1 cellular context compared by ENCODE assay signal in the genomic region with DNA sequence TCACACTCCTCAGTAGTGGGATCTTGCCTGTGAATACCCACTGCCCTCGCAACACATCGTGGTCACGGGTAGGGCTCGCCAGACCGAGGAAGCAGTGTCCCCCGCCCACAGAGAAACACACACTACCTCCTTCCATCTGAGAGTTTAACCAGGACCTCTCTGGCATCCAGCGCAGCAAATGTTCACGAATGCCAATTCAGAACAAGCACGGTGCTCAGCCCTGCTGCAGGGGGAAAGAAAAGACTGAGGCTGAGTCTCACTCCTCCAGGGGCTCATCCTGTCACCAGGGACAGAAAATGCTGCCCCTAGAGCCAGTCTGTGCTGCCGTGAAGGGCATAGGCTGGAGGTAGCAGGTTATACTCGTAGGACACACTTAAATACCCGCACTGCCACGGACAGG.
TF ChIP-seq lines count a peak whose summit lies in the region.

No MANE protein-coding gene starts in this region.

TF ChIP-seq in WTC11, 78 proteins besides CTCF, POLR2A, EP300 and RAD21 (continued from another document):
- no peak for TF ChIP-seq HMGA2 (CRISPR knock-in tag; IDR thresholded peaks at IDR 0.05)
- no peak for TF ChIP-seq NR3C1 (CRISPR knock-in tag; conservative IDR thresholded peaks at IDR 0.05; ENCODE audit: low read depth)
- no peak for TF ChIP-seq MXD4 (CRISPR knock-in tag; IDR thresholded peaks at IDR 0.05; ENCODE audit: borderline replicate concordance)
- TF ChIP-seq, protein P1, sequence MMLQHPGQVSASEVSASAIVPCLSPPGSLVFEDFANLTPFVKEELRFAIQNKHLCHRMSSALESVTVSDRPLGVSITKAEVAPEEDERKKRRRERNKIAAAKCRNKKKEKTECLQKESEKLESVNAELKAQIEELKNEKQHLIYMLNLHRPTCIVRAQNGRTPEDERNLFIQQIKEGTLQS (CRISPR knock-in tag; conservative IDR thresholded peaks at IDR 0.05) = no peak
- no peak for TF ChIP-seq SMAD4 (CRISPR knock-in tag; IDR thresholded peaks at IDR 0.05)
- TF ChIP-seq, protein P2, sequence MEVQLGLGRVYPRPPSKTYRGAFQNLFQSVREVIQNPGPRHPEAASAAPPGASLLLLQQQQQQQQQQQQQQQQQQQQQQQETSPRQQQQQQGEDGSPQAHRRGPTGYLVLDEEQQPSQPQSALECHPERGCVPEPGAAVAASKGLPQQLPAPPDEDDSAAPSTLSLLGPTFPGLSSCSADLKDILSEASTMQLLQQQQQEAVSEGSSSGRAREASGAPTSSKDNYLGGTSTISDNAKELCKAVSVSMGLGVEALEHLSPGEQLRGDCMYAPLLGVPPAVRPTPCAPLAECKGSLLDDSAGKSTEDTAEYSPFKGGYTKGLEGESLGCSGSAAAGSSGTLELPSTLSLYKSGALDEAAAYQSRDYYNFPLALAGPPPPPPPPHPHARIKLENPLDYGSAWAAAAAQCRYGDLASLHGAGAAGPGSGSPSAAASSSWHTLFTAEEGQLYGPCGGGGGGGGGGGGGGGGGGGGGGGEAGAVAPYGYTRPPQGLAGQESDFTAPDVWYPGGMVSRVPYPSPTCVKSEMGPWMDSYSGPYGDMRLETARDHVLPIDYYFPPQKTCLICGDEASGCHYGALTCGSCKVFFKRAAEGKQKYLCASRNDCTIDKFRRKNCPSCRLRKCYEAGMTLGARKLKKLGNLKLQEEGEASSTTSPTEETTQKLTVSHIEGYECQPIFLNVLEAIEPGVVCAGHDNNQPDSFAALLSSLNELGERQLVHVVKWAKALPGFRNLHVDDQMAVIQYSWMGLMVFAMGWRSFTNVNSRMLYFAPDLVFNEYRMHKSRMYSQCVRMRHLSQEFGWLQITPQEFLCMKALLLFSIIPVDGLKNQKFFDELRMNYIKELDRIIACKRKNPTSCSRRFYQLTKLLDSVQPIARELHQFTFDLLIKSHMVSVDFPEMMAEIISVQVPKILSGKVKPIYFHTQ (CRISPR knock-in tag; IDR thresholded peaks at IDR 0.05) = no peak
- no peak for TF ChIP-seq ZNF423 (CRISPR knock-in tag; IDR thresholded peaks at IDR 0.05)
- no peak for TF ChIP-seq CREB1 (CRISPR knock-in tag; IDR thresholded peaks at IDR 0.05)
